In the genomic region with DNA sequence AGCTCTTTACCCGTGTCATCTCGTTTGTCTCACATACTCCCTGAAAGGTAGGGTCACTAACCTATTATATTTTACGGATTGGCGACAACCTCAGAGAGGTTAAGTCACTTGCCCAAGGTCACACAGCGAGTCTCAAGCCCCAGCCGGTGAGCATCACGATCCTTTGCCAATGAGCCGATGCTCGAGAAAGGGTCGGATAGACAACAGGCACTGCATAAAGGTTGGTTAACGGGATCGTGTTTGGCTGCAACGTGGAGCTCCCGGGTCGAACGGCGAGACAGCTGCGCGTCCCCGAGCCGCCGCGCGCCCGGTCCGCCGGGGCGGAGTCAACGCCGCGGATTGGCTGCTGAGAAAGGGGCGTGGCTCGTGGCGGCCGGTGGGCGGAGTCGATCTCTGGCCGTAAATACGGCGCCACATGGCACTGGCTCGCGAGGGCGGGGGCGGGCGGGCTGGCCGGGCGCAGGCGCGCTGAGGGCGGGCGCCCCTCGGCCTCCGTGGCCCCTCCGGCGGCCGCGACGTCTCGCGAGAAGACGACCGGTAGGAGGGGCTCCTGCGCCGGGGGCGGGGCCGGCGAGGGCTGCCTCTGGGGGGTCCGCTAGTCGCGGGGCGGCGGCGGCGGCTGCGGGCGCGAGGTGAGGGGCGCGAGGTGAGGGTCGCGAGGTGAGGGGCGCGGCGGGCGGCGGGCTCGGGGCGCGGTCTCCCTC, we compare ENCODE assay signal across 8 cellular contexts. TPM values are rescaled to one million over a fixed set of nuclear protein-coding genes. Genes with fewer than 3 reads are reported as not detected.
A peak's percentile ranks its signal among the peaks of the same experiment; 100 is the strongest.
DNase-seq lines count a peak whose midpoint lies in the region; ATAC-seq and TF ChIP-seq lines count a peak whose summit lies in the region.

A gene (plus strand): TSS at position 598 of the 704 bp plus-strand sequence. CDS start 29,029 bp downstream, outside the sequence.

- POLR2A ChIA-PET in IMR-90 (lab: Charles Lee; ENCODE audit: unreplicated experiment): interaction anchor here (1.0 kb wide), 1 partner anchor 9 kb away, joined by 3 read pairs; no protein-coding TSS in a partner anchor

- peak within 1 kb of the TSS; percentile 46 for H2AK5ac ChIP-seq in IMR-90 (ENCODE audit: low read depth, low read length)

- H3K56ac ChIP-seq in IMR-90 (ENCODE audit: extremely low read depth, insufficient read depth, low read length): no peak within 1 kb of the TSS

- TF ChIP-seq RAD21 in IMR-90 (IDR thresholded peaks at IDR 0.05; ENCODE audit: low read length): no peak

- in situ Hi-C loops in IMR-90 (cut with MboI; ENCODE audit: low sequenced_read_pairs): no loop called here

- H3K4me3 ChIP-seq in IMR-90 (ENCODE audit: insufficient read depth, low read depth, low read length) (peak within 1 kb of the TSS; percentile 85), mononuclear cell (ENCODE audit: low read length) (peak within 1 kb of the TSS; percentile 70)

- H3K36me3 ChIP-seq in IMR-90 (ENCODE audit: control insufficient read depth, insufficient read depth, low read length): no peaks in the 10 kb centered on the region

- peak within 1 kb of the TSS; percentile 89 for H2AK9ac ChIP-seq in IMR-90 (replicated peaks; ENCODE audit: low read depth, low read length, poor library complexity)

- peak within 1 kb of the TSS; percentile 51; the same call in 1 of the 2 replicates for H4K91ac ChIP-seq in IMR-90 (ENCODE audit: insufficient read depth, low read depth, low read length)

- WGBS in IMR-90 (ENCODE audit: extremely low coverage in 2 of 2, insufficient read length in 1 of 2), 2 experiments: 0% methylated on average over 19 of the region's 89 CpGs; no CpG with 5 or more reads in 1 of the 2 experiments

- peaks cover 11% of the 10 kb centered on the region for H3K9me1 ChIP-seq in IMR-90 (ENCODE audit: insufficient read depth, low read length)

- H3K27me3 ChIP-seq in IMR-90 (ENCODE audit: control insufficient read depth, insufficient read depth, low read length) (no peaks in the 10 kb centered on the region), mononuclear cell (ENCODE audit: insufficient read depth, low read length) (no peaks in the 10 kb centered on the region)

- H2BK15ac ChIP-seq in IMR-90 (ENCODE audit: low read depth, low read length): no peak within 1 kb of the TSS

- intact Hi-C loops in IMR-90 (cut with micrococcal nuclease): loop anchor here (10.0 kb wide), 1 partner anchor 52 kb away; no protein-coding TSS in a partner anchor

- H3K4me1 ChIP-seq in IMR-90 (ENCODE audit: control insufficient read depth, insufficient read depth, low read length) (peaks cover 9% of the 10 kb centered on the region), mononuclear cell (ENCODE audit: insufficient read depth, low read length) (peaks cover 76% of the 10 kb centered on the region)

- peak within 1 kb of the TSS; percentile 89 for H2AFZ ChIP-seq in IMR-90 (replicated peaks; ENCODE audit: low read length, poor library complexity)

- peak within 1 kb of the TSS; percentile 26; the same call in 1 of the 2 replicates for H2BK120ac ChIP-seq in IMR-90 (ENCODE audit: low read depth, low read length)

- H3K27ac ChIP-seq in IMR-90 (ENCODE audit: insufficient read depth, low read length) (peak within 1 kb of the TSS; percentile 50), epithelial cell of prostate (no peak within 1 kb of the TSS)

- TF ChIP-seq CTCF in IMR-90 (conservative IDR thresholded peaks at IDR 0.05; ENCODE audit: low read depth, low read length): no peak

- peak within 1 kb of the TSS; percentile 81 for H3K4ac ChIP-seq in IMR-90 (ENCODE audit: low read depth, low read length)

- H3K79me1 ChIP-seq in IMR-90 (ENCODE audit: low read depth in 1 of 2, low read length in 2 of 2): peaks cover 15 to 32% of the 10 kb centered on the region in 2 experiments

- peak within 1 kb of the TSS; percentile 75 for H3K14ac ChIP-seq in IMR-90 (replicated peaks; ENCODE audit: low read depth, low read length)

- dilution Hi-C loops in IMR-90 (cut with HindIII; ENCODE audit: low sequenced_read_pairs, unreplicated experiment): no loop called here

- BruUV-seq in IMR-90 (replicated peaks; lab: Mats Ljungman, UMichigan): no TSS peak

- peak within 1 kb of the TSS; percentile 74; the same call in 1 of the 2 replicates for H3K18ac ChIP-seq in IMR-90 (ENCODE audit: low read depth, low read length)

- no peak within 1 kb of the TSS for H2BK20ac ChIP-seq in IMR-90 (ENCODE audit: low read depth, low read length)

- peak within 1 kb of the TSS; percentile 38; the same call in 1 of the 2 replicates for H4K5ac ChIP-seq in IMR-90 (ENCODE audit: low read depth, low read length)

- H4K8ac ChIP-seq in IMR-90 (ENCODE audit: low read depth in 2 of 2, low read length in 2 of 2): peak within 1 kb of the TSS; percentile 13 to 73; a peak in 2 of 4 replicates

- H3K23ac ChIP-seq in IMR-90 (ENCODE audit: low read depth, low read length): peak within 1 kb of the TSS; percentile 91

- H4K20me1 ChIP-seq in IMR-90 (ENCODE audit: insufficient read depth, low read length): peaks cover 12% of the 10 kb centered on the region; the same call in 1 of the 2 replicates

- peak within 1 kb of the TSS; percentile 48 for H2BK5ac ChIP-seq in IMR-90 (ENCODE audit: low read depth, low read length, poor library complexity, severe bottlenecking)

- TF ChIP-seq POLR2A in IMR-90 (IDR thresholded peaks at IDR 0.05; ENCODE audit: low read depth, low read length): 0 out of 2 replicates have a peak, but pooled peaks have one; percentile 32

- peak; percentile 35 for ATAC-seq in GM21447 (IDR thresholded peaks at IDR 0.05; ENCODE audit: unreplicated experiment)
- peak; percentile 88 for ATAC-seq in IMR-90 (ENCODE audit: low read depth)

- no peaks in the 10 kb centered on the region for H3K9me3 ChIP-seq in IMR-90 (ENCODE audit: control insufficient read depth, insufficient read depth, low read length)
- H3K9me3 ChIP-seq in mononuclear cell (ENCODE audit: low read depth, low read length): no peaks in the 10 kb centered on the region

- DNase-seq in COLO829 (ENCODE audit: low spot score) (peak; percentile 100), IMR-90 (peak; percentile 90), OCI-M1 (lab: John Stamatoyannopoulos, UW) (peak; percentile 93), epithelial cell of prostate (ENCODE audit: low read depth, low spot score) (peak; percentile 56)
- DNase-seq in activated T-cell treated with anti-CD3 and anti-CD28 coated beads, Interleukin-2, amount 50 U/mL, for 1 hour: peak; percentile 96
- DNase-seq in stimulated activated CD8-positive, alpha-beta memory T cell treated with anti-CD3 and anti-CD28 coated beads, Interleukin-2, amount 100 ng/mL, for 1 hour (ENCODE audit: low read depth in 2 of 2): peak; percentile 88 to 91

- H3K4me2 ChIP-seq in IMR-90 (ENCODE audit: low read depth, low read length): peak within 1 kb of the TSS; percentile 90

- H3K9ac ChIP-seq in IMR-90 (ENCODE audit: low read depth, low read length): peak within 1 kb of the TSS; percentile 76

- CTCF ChIA-PET in IMR-90 (lab: Yijun Ruan, JAX): interaction anchor here (0.9 kb wide), 1 partner anchor 9 kb away, joined by 3 read pairs; no protein-coding TSS in a partner anchor

TF ChIP-seq in IMR-90, 13 proteins besides CTCF, POLR2A, EP300 and RAD21:
- TF ChIP-seq MAZ (IDR thresholded peaks at IDR 0.05; ENCODE audit: borderline replicate concordance, low read depth, low read length): peak; percentile 76; the same call in 1 of the 2 replicates
- TF ChIP-seq, protein P1, sequence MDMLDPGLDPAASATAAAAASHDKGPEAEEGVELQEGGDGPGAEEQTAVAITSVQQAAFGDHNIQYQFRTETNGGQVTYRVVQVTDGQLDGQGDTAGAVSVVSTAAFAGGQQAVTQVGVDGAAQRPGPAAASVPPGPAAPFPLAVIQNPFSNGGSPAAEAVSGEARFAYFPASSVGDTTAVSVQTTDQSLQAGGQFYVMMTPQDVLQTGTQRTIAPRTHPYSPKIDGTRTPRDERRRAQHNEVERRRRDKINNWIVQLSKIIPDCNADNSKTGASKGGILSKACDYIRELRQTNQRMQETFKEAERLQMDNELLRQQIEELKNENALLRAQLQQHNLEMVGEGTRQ (IDR thresholded peaks at IDR 0.05; ENCODE audit: low read depth, low read length): peak; percentile 55
- no peak for TF ChIP-seq FOS (IDR thresholded peaks at IDR 0.05; ENCODE audit: low read depth, low read length)
- no peak for TF ChIP-seq NFE2L2 (IDR thresholded peaks at IDR 0.05; ENCODE audit: low read depth, low read length)
- peak; percentile 84 for TF ChIP-seq RCOR1 (IDR thresholded peaks at IDR 0.05; ENCODE audit: insufficient replicate concordance, low read length)
- TF ChIP-seq MXI1 (IDR thresholded peaks at IDR 0.05; ENCODE audit: borderline replicate concordance, low read depth, low read length): peak; percentile 83; the same call in 1 of the 2 replicates

RNA-seq across cellular contexts. Expression of the gene that starts here (rescaled TPM):
- total RNA-seq in IMR-90 (2012; rRNA removed): 3.8 and 4.7 TPM in 2 replicates
- polyA plus RNA-seq in IMR-90 (2012; rRNA removed): 27.0 and 31.6 TPM in 2 replicates
- 26.1 and 46.6 TPM in 2 replicates for polyA plus RNA-seq in IMR-90 (2012; cell fraction: cytosol; rRNA removed)
- 11.2 and 24.6 TPM in 2 replicates for polyA plus RNA-seq in IMR-90 (2012; cell fraction: nucleus; rRNA removed; ENCODE audit: low replicate concordance)
- 3.0 TPM for total RNA-seq in mononuclear cell
